In genomic region chr16:998211-998610, GRCh38 we compare ENCODE assay signal across 15 cellular contexts. TPM values are rescaled to one million over a fixed set of nuclear protein-coding genes. Genes with fewer than 3 reads are reported as not detected.
DNase-seq lines count a peak whose midpoint lies in the region; ATAC-seq and TF ChIP-seq lines count a peak whose summit lies in the region.
"Had no signal": no experiment of that assay in that cellular context is flagged by ENCODE, and none has a peak within 500 bp of the region (broad histone marks: within the 10 kb centered on the region; RNA-seq: fewer than 3 reads in every experiment).

No MANE protein-coding gene starts in this region.

- CTCF ChIA-PET in HEK293 (lab: Yijun Ruan, JAX), result no interaction called here

- H3K4ac ChIP-seq in neuronal stem cell (ENCODE audit: low read length), result no peak overlapping the region

- H3K36me3 ChIP-seq in HEK293 (ENCODE audit: control insufficient read depth in 2 of 2, insufficient read depth in 1 of 2, low read length in 2 of 2) (no peaks in the 10 kb centered on the region), neuronal stem cell (replicated peaks in 1 of 2; ENCODE audit: control insufficient read depth in 2 of 2, insufficient read depth in 2 of 2, low read length in 2 of 2) (no peaks in the 10 kb centered on the region), gastroesophageal sphincter (no peaks in the 10 kb centered on the region)
- H3K36me3 ChIP-seq: MG63 had no signal

- H3K9me3 ChIP-seq in HEK293 (ENCODE audit: control insufficient read depth, insufficient read depth, low read depth, low read length), result no peaks in the 10 kb centered on the region
- peaks cover 9 to 30% of the 10 kb centered on the region in 2 donors for H3K9me3 ChIP-seq in neuronal stem cell (replicated peaks in 1 of 2; ENCODE audit: control insufficient read depth in 2 of 2, insufficient read depth in 1 of 2, low read depth in 1 of 2, low read length in 2 of 2)
- peaks cover 0 to 40% (median 0%) of the 10 kb centered on the region in 3 donors for H3K9me3 ChIP-seq in gastroesophageal sphincter
- H3K9me3 ChIP-seq: MG63 had no signal

- TF ChIP-seq EP300 in gastroesophageal sphincter (IDR thresholded peaks at IDR 0.05), result no peak

- H4K8ac ChIP-seq in neuronal stem cell (ENCODE audit: low read depth, low read length), result no peak overlapping the region

- peak overlapping the region; percentile 76 for H3K18ac ChIP-seq in neuronal stem cell (ENCODE audit: low read length)

- H3K79me1 ChIP-seq in neuronal stem cell (ENCODE audit: low read depth, low read length), result no peaks in the 10 kb centered on the region

- H3K27me3 ChIP-seq in neuronal stem cell (ENCODE audit: control insufficient read depth in 3 of 3, insufficient read depth in 3 of 3, low read depth in 1 of 3, low read length in 3 of 3), result peaks cover 0 to 21% (median 0%) of the 10 kb centered on the region in 3 experiments
- peaks cover 82% of the 10 kb centered on the region for H3K27me3 ChIP-seq in gastroesophageal sphincter

- H4K91ac ChIP-seq in neuronal stem cell (ENCODE audit: low read depth, low read length, poor library complexity), result no peak overlapping the region

- H3K9ac ChIP-seq in neuronal stem cell (ENCODE audit: low read depth, low read length, poor library complexity), result no peak overlapping the region

- H3K4me1 ChIP-seq in HEK293 (ENCODE audit: control insufficient read depth, insufficient read depth, low read length) (no peaks in the 10 kb centered on the region), neuronal stem cell (ENCODE audit: control insufficient read depth in 2 of 2, insufficient read depth in 1 of 2, low read depth in 1 of 2, low read length in 2 of 2) (peaks cover 5 to 31% of the 10 kb centered on the region in 2 donors), gastroesophageal sphincter (peaks cover 0 to 8% (median 3%) of the 10 kb centered on the region in 3 donors)

- no peak overlapping the region for H2BK120ac ChIP-seq in neuronal stem cell (ENCODE audit: low read depth, low read length)

- H2BK12ac ChIP-seq in neuronal stem cell (ENCODE audit: low read length), result no peak overlapping the region

- no peak overlapping the region for H2BK5ac ChIP-seq in neuronal stem cell (ENCODE audit: low read length)

- POLR2A ChIA-PET in HEK293 (lab: Yijun Ruan, JAX), result interaction anchor here (1.1 to 1.2 kb wide), 4 partner anchors 9 to 19 kb away, joined by 3 to 4 read pairs (median 4); no protein-coding TSS in a partner anchor

- H3K4me3 ChIP-seq in HEK293 (ENCODE audit: low read depth, low read length), result no peak overlapping the region
- H3K4me3 ChIP-seq in neuronal stem cell (ENCODE audit: low read length in 2 of 2), result no peak overlapping the region
- H3K4me3 ChIP-seq in gastroesophageal sphincter, result no peak overlapping the region
- H3K4me3 ChIP-seq: MG63 had no signal

- H3K23ac ChIP-seq in neuronal stem cell (ENCODE audit: low read depth, low read length, poor library complexity), result peak overlapping the region; percentile 17

- H3K4me1 Mint-ChIP-seq in activated naive CD8-positive, alpha-beta T cell treated with anti-CD3 and anti-CD28 coated beads for 36 hours, result peaks cover 35% of the 10 kb centered on the region

- no peak overlapping the region for H3K27ac Mint-ChIP-seq in activated naive CD8-positive, alpha-beta T cell treated with anti-CD3 and anti-CD28 coated beads for 36 hours
- H3K27ac Mint-ChIP-seq: WTC11 had no signal

- no peak overlapping the region for H3K27ac ChIP-seq in HEK293 (ENCODE audit: extremely low read depth, low read depth, low read length)
- no peak overlapping the region for H3K27ac ChIP-seq in neuronal stem cell (replicated peaks; ENCODE audit: low read length)
- H3K27ac ChIP-seq in gastroesophageal sphincter, result no peak overlapping the region
- H3K27ac ChIP-seq: HL-60 had no signal

- peaks cover 4% of the 10 kb centered on the region for H3K27me3 Mint-ChIP-seq in activated naive CD8-positive, alpha-beta T cell treated with anti-CD3 and anti-CD28 coated beads for 36 hours

- H2BK15ac ChIP-seq in neuronal stem cell (ENCODE audit: low read length), result peak overlapping the region; percentile 86

- peaks cover 14% of the 10 kb centered on the region for H3K9me3 Mint-ChIP-seq in activated naive CD8-positive, alpha-beta T cell treated with anti-CD3 and anti-CD28 coated beads for 36 hours

- peak overlapping the region; percentile 6 for H3K4me3 Mint-ChIP-seq in activated naive CD8-positive, alpha-beta T cell treated with anti-CD3 and anti-CD28 coated beads for 36 hours
- H3K4me3 Mint-ChIP-seq: WTC11 had no signal

- H2AK5ac ChIP-seq in neuronal stem cell (ENCODE audit: low read depth, low read length), result peak overlapping the region; percentile 28

- TF ChIP-seq POLR2A in gastroesophageal sphincter (IDR thresholded peaks at IDR 0.05), result no peak

- H3K14ac ChIP-seq in neuronal stem cell (ENCODE audit: low read length), result no peak overlapping the region

- peak; percentile 36 for DNase-seq in activated T-cell treated with anti-CD3 and anti-CD28 coated beads, Interleukin-2, amount 50 U/mL, for 1 hour
- DNase-seq in activated T-cell treated with anti-CD3 and anti-CD28 coated beads for 4 hours (no peak), neuronal stem cell (ENCODE audit: low spot score) (no peak), mucosa of gallbladder (ENCODE audit: low spot score) (no peak), HuH-7 (ENCODE audit: low spot score) (no peak)
- DNase-seq in activated naive CD8-positive, alpha-beta T cell treated with anti-CD3 and anti-CD28 coated beads for 36 hours, result no peak
- DNase-seq: midbrain, NCI-H1436 treated with DMSO at 0.1 percent for 48 hours, NCI-H748 treated with DMSO at 0.1 percent for 48 hours, SIG-M5 had no signal

- no peak for ATAC-seq in gastroesophageal sphincter

- H3K4me2 ChIP-seq in neuronal stem cell (ENCODE audit: insufficient read depth, low read length, poor library complexity, severe bottlenecking), result no peak overlapping the region

- H3K36me3 Mint-ChIP-seq in activated naive CD8-positive, alpha-beta T cell treated with anti-CD3 and anti-CD28 coated beads for 36 hours, result peaks cover 6% of the 10 kb centered on the region

- WGBS in neuronal stem cell (ENCODE audit: extremely low coverage in 2 of 2, insufficient read length in 2 of 2, insufficient replicate concordance in 1 of 2), 2 donors, result no CpG with 5 or more reads among the region's 11 CpGs
- 100% methylated on average over 2 of the region's 11 CpGs; no CpG with 5 or more reads in 1 of the 2 donors for WGBS in gastroesophageal sphincter (ENCODE audit: low coverage in 1 of 2), 2 donors

- TF ChIP-seq CTCF in HEK293 (tag by site-specific recombination; IDR thresholded peaks at IDR 0.05), result no peak
- TF ChIP-seq CTCF in gastroesophageal sphincter (IDR thresholded peaks at IDR 0.05), result no peak

- H2AFZ ChIP-seq in neuronal stem cell (ENCODE audit: low read length), result no peak overlapping the region

TF ChIP-seq in HEK293, 187 proteins besides CTCF, POLR2A, EP300 and RAD21:
- peak; percentile 66 for TF ChIP-seq ZIC2 (tag by site-specific recombination; IDR thresholded peaks at IDR 0.05)
- TF ChIP-seq ZNF548 (tag by site-specific recombination; IDR thresholded peaks at IDR 0.05), result no peak

RNA-seq across cellular contexts. Expression of gene SOX8, which starts 16.6 kb away (rescaled TPM):
- under 1 TPM; 0.42 to 0.58 TPM for total RNA-seq in activated naive CD8-positive, alpha-beta T cell treated with anti-CD3 and anti-CD28 coated beads for 36 hours
- polyA plus RNA-seq in neuronal stem cell (2013, experiment 1 of 2), result 5.1 TPM
- polyA plus RNA-seq in neuronal stem cell (2013, experiment 2 of 2), result 5.2 TPM
- total RNA-seq in mucosa of gallbladder (1.4 TPM), gastroesophageal sphincter (1 to 10 TPM; 2.0 to 4.5 (median 3.6) TPM)

RNA-seq across cellular contexts. Expression of gene LMF1, which starts 27.4 kb away (rescaled TPM):
- total RNA-seq in activated naive CD8-positive, alpha-beta T cell treated with anti-CD3 and anti-CD28 coated beads for 36 hours, result 1 to 10 TPM; 7.0 to 8.1 TPM
- polyA plus RNA-seq in neuronal stem cell (2013, experiment 1 of 2), result 6.9 TPM
- 6.7 TPM for polyA plus RNA-seq in neuronal stem cell (2013, experiment 2 of 2)
- total RNA-seq in mucosa of gallbladder (19.6 TPM), gastroesophageal sphincter (10 to 100 TPM; 13.7 to 57.3 (median 20.9) TPM)
